ENCODE assay signal across 8 cellular contexts in the genomic region with DNA sequence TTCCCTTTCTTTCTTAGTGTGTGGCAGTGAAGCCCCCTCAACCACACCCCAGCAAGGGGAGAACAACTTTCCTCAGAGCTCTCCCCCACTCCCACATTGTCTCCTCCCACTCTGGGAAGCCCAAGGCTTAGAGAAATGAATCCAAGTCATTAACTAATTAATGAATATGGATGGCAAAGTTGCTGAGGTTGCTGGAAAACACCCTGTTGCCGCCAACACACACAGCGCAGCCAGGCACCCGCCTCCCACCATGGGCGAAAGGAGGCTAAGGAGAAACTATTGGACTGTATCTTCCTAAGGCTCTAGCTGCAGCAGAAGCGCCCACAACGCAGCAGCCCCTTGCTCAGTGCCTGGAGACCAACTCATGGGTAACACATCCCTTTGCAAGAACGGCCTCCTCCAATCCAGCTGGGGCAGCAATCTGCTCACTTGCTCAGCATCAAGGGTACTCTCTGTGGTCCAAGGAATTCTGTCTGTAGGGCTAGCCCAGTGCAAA. TPM values are rescaled to one million over a fixed set of nuclear protein-coding genes. Genes with fewer than 3 reads are reported as not detected.
DNase-seq lines count a peak whose midpoint lies in the region; ATAC-seq and TF ChIP-seq lines count a peak whose summit lies in the region.

No MANE protein-coding gene starts in this region.

- intact Hi-C loops in CD4-positive, alpha-beta memory T cell (cut with micrococcal nuclease) = no loop called here
- intact Hi-C loops in Caco-2 (cut with micrococcal nuclease; ENCODE audit: unreplicated experiment) = no loop called here

- peaks cover 0 to 7% of the 10 kb centered on the region in 2 donors for H3K36me3 Mint-ChIP-seq in CD4-positive, alpha-beta memory T cell
- no peaks in the 10 kb centered on the region for H3K36me3 Mint-ChIP-seq in GM23338 (ENCODE audit: low read depth)
- H3K36me3 Mint-ChIP-seq in activated CD8-positive, alpha-beta T cell treated with anti-CD3 and anti-CD28 coated beads, Interleukin-2, amount 10 ng/mL, durations not matched to agents 7 days and 5 days (ENCODE audit: low read depth) = peaks cover 2% of the 10 kb centered on the region
- peaks cover 6% of the 10 kb centered on the region for H3K36me3 Mint-ChIP-seq in Caco-2 (ENCODE audit: insufficient read depth, unreplicated experiment)

- peak in 1 of 5 donors; percentile 43 for DNase-seq in CD4-positive, alpha-beta memory T cell
- DNase-seq in GM23338 (ENCODE audit: low spot score) = no peak
- DNase-seq in activated CD8-positive, alpha-beta T cell treated with anti-CD3 and anti-CD28 coated beads, Interleukin-2, amount 10 ng/mL, durations not matched to agents 7 days and 5 days = no peak
- DNase-seq in lung (ENCODE audit: low spot score) = no peak
- DNase-seq in NK-92 treated with Interleukin-12 subunit alpha and Interleukin-12 subunit beta, amount 100 ng/mL, for 24 hours (lab: John Stamatoyannopoulos, UW) = no peak
- DNase-seq in stimulated activated CD4-positive, alpha-beta T cell treated with anti-CD3 and anti-CD28 coated beads, Interleukin-1b, Interleukin-23, amount 100 ng/mL, for 48 hours = no peak
- DNase-seq in brain microvascular endothelial cell = no peak
- DNase-seq in Caco-2 = no peak

- CTCF ChIA-PET in CD4-positive, alpha-beta memory T cell (lab: Charles Lee; ENCODE audit: partially characterized antibody) = interaction anchor here (0.6 to 2.9 kb wide), 12 partner anchors 22 to 110 kb away, joined by 3 to 23 read pairs (median 4); partner anchors contain the start of genes NCBP2L and TSC22D3
- CTCF ChIA-PET in activated CD8-positive, alpha-beta T cell treated with anti-CD3 and anti-CD28 coated beads, Interleukin-2, amount 10 ng/mL, durations not matched to agents 7 days and 5 days (lab: Charles Lee) = interaction anchor here (0.7 to 1.7 kb wide), 6 partner anchors 12 to 68 kb away, joined by 3 to 15 read pairs (median 4); partner anchors contain the start of genes NCBP2L and TSC22D3
- CTCF ChIA-PET in Caco-2 (lab: Charles Lee) = no interaction called here

- H3K27ac Mint-ChIP-seq in CD4-positive, alpha-beta memory T cell = peak overlapping the region; percentile 95 to 100 (median 98)
- no peak overlapping the region for H3K27ac Mint-ChIP-seq in GM23338
- H3K27ac Mint-ChIP-seq in activated CD8-positive, alpha-beta T cell treated with anti-CD3 and anti-CD28 coated beads, Interleukin-2, amount 10 ng/mL, durations not matched to agents 7 days and 5 days = peak overlapping the region; percentile 97
- no peak overlapping the region for H3K27ac Mint-ChIP-seq in Caco-2 (ENCODE audit: unreplicated experiment)

- H3K9me3 ChIP-seq in CD4-positive, alpha-beta memory T cell (ENCODE audit: control insufficient read depth in 1 of 2, low read length in 2 of 2) = no peaks in the 10 kb centered on the region
- H3K9me3 ChIP-seq in lung (ENCODE audit: control insufficient read depth in 2 of 2, insufficient read depth in 1 of 2, low read length in 1 of 2) = no peaks in the 10 kb centered on the region
- H3K9me3 ChIP-seq in Caco-2 = no peaks in the 10 kb centered on the region

- no TSS peak for BruUV-seq in Caco-2 (replicated peaks; lab: Mats Ljungman, UMichigan)

- no peaks in the 10 kb centered on the region for H3F3A ChIP-seq in GM23338 (replicated peaks; ENCODE audit: low read depth)

- H3K4me3 Mint-ChIP-seq in CD4-positive, alpha-beta memory T cell = peak overlapping the region; percentile 64 to 95 (median 85)
- H3K4me3 Mint-ChIP-seq in GM23338 (peak overlapping the region; percentile 85), Caco-2 (ENCODE audit: unreplicated experiment) (no peak overlapping the region)
- H3K4me3 Mint-ChIP-seq in activated CD8-positive, alpha-beta T cell treated with anti-CD3 and anti-CD28 coated beads, Interleukin-2, amount 10 ng/mL, durations not matched to agents 7 days and 5 days = peak overlapping the region; percentile 72

- in situ Hi-C loops in brain microvascular endothelial cell (cut with HindIII; ENCODE audit: low pct_ligation_motif_present, low sequenced_read_pairs) = no loop called here

- peak overlapping the region; percentile 52 for H3K27ac ChIP-seq in CD4-positive, alpha-beta memory T cell (ENCODE audit: low read depth, low read length)
- H3K27ac ChIP-seq in GM23338 (ENCODE audit: low read depth) (no peak overlapping the region), lung (ENCODE audit: low read depth in 1 of 2, low read length in 1 of 2) (peak overlapping the region; percentile 60 to 92), brain microvascular endothelial cell (no peak overlapping the region)

- peak overlapping the region in 1 of 2 donors; percentile 41 for H3K4me3 ChIP-seq in CD4-positive, alpha-beta memory T cell (ENCODE audit: low read length in 2 of 2)
- H3K4me3 ChIP-seq in GM23338 (peak overlapping the region; percentile 55), lung (no peak overlapping the region), brain microvascular endothelial cell (ENCODE audit: low read depth, low read length) (no peak overlapping the region), Caco-2 (ENCODE audit: low read depth, low read length) (no peak overlapping the region)

- peaks cover 0 to 9% (median 0%) of the 10 kb centered on the region in 8 donors for H3K9me3 Mint-ChIP-seq in CD4-positive, alpha-beta memory T cell
- H3K9me3 Mint-ChIP-seq in GM23338 = no peaks in the 10 kb centered on the region
- no peaks in the 10 kb centered on the region for H3K9me3 Mint-ChIP-seq in activated CD8-positive, alpha-beta T cell treated with anti-CD3 and anti-CD28 coated beads, Interleukin-2, amount 10 ng/mL, durations not matched to agents 7 days and 5 days (ENCODE audit: insufficient read depth)
- H3K9me3 Mint-ChIP-seq in Caco-2 (ENCODE audit: unreplicated experiment) = no peaks in the 10 kb centered on the region

- no peaks in the 10 kb centered on the region for H3K27me3 ChIP-seq in CD4-positive, alpha-beta memory T cell (ENCODE audit: insufficient read depth, low read length)
- H3K27me3 ChIP-seq in GM23338 (ENCODE audit: insufficient read depth) (no peaks in the 10 kb centered on the region), lung (ENCODE audit: control insufficient read depth, insufficient read depth) (no peaks in the 10 kb centered on the region), brain microvascular endothelial cell (replicated peaks) (no peaks in the 10 kb centered on the region), Caco-2 (replicated peaks; ENCODE audit: control insufficient read depth, insufficient read depth, low read length) (no peaks in the 10 kb centered on the region)

- TF ChIP-seq CTCF in GM23338 (conservative IDR thresholded peaks at IDR 0.05; ENCODE audit: low read depth in 2 of 2) = no peak
- TF ChIP-seq CTCF in lung (IDR thresholded peaks at IDR 0.05; ENCODE audit: control extremely low read depth, extremely low read depth) = no peak
- TF ChIP-seq CTCF in brain microvascular endothelial cell (IDR thresholded peaks at IDR 0.05; ENCODE audit: low read depth, low read length, missing control alignments) = no peak
- TF ChIP-seq CTCF in Caco-2 (IDR thresholded peaks at IDR 0.05; ENCODE audit: insufficient read depth in 1 of 2, low read depth in 1 of 2, low read length in 1 of 2, severe bottlenecking in 1 of 2, unreplicated experiment in 1 of 2) = no peak

- no peaks in the 10 kb centered on the region for H3K79me2 ChIP-seq in GM23338 (replicated peaks; ENCODE audit: insufficient read depth)

- peak; percentile 27 for ATAC-seq in GM23338
- peak; percentile 20 for ATAC-seq in activated CD8-positive, alpha-beta T cell treated with anti-CD3 and anti-CD28 coated beads, Interleukin-2, amount 10 ng/mL, durations not matched to agents 7 days and 5 days
- peak; percentile 14 for ATAC-seq in lung (ENCODE audit: insufficient read depth, low FRiP score)

- H3K4me2 ChIP-seq in GM23338 = peak overlapping the region; percentile 67

- peaks cover 23 to 49% (median 33%) of the 10 kb centered on the region in 4 donors for H3K4me1 Mint-ChIP-seq in CD4-positive, alpha-beta memory T cell
- peaks cover 24% of the 10 kb centered on the region for H3K4me1 Mint-ChIP-seq in GM23338
- peaks cover 21% of the 10 kb centered on the region for H3K4me1 Mint-ChIP-seq in activated CD8-positive, alpha-beta T cell treated with anti-CD3 and anti-CD28 coated beads, Interleukin-2, amount 10 ng/mL, durations not matched to agents 7 days and 5 days (ENCODE audit: low read depth)
- H3K4me1 Mint-ChIP-seq in Caco-2 (ENCODE audit: low read depth, unreplicated experiment) = no peaks in the 10 kb centered on the region

- no peaks in the 10 kb centered on the region for H3K9me2 ChIP-seq in GM23338 (ENCODE audit: insufficient read depth)

- POLR2A ChIA-PET in CD4-positive, alpha-beta memory T cell (lab: Charles Lee; ENCODE audit: partially characterized antibody) = interaction anchor here (0.8 to 7.5 kb wide), 20 partner anchors 9 to 277 kb away, joined by 3 to 210 read pairs (median 6); partner anchors contain the start of genes MID2, NCBP2L, PRPS1 and TSC22D3
- POLR2A ChIA-PET in activated CD8-positive, alpha-beta T cell treated with anti-CD3 and anti-CD28 coated beads, Interleukin-2, amount 10 ng/mL, durations not matched to agents 7 days and 5 days (lab: Charles Lee) = interaction anchor here (0.7 to 2.9 kb wide), 7 partner anchors 16 to 112 kb away, joined by 3 to 11 read pairs (median 4); no protein-coding TSS in a partner anchor
- POLR2A ChIA-PET in Caco-2 (lab: Charles Lee) = no interaction called here

- H2AFZ ChIP-seq in GM23338 = no peak overlapping the region

- no peaks in the 10 kb centered on the region for H4K20me1 ChIP-seq in GM23338 (replicated peaks; ENCODE audit: insufficient read depth)

- H3K4me1 ChIP-seq in CD4-positive, alpha-beta memory T cell (ENCODE audit: insufficient read depth, low read length) = peaks cover 48% of the 10 kb centered on the region
- peaks cover 11% of the 10 kb centered on the region; the same call in 1 of the 2 replicates for H3K4me1 ChIP-seq in GM23338 (ENCODE audit: insufficient read depth)
- H3K4me1 ChIP-seq in lung (ENCODE audit: control insufficient read depth in 2 of 2, insufficient read depth in 2 of 2, low read length in 2 of 2) = peaks cover 37 to 41% of the 10 kb centered on the region in 2 donors
- H3K4me1 ChIP-seq in Caco-2 = no peaks in the 10 kb centered on the region

- WGBS in lung, 2 donors = 36 to 47% methylated on average over 7 of the region's 7 CpGs

- H3K27me3 Mint-ChIP-seq in CD4-positive, alpha-beta memory T cell = peaks cover 0 to 4% of the 10 kb centered on the region in 2 donors
- H3K27me3 Mint-ChIP-seq in GM23338 (ENCODE audit: insufficient read depth, low read depth, poor library complexity) (peaks cover 6% of the 10 kb centered on the region), Caco-2 (ENCODE audit: insufficient read depth, unreplicated experiment) (no peaks in the 10 kb centered on the region)
- H3K27me3 Mint-ChIP-seq in activated CD8-positive, alpha-beta T cell treated with anti-CD3 and anti-CD28 coated beads, Interleukin-2, amount 10 ng/mL, durations not matched to agents 7 days and 5 days (ENCODE audit: low read depth) = no peaks in the 10 kb centered on the region

- H3K36me3 ChIP-seq in CD4-positive, alpha-beta memory T cell (ENCODE audit: insufficient read depth, low read length) = no peaks in the 10 kb centered on the region
- H3K36me3 ChIP-seq in GM23338 (ENCODE audit: insufficient read depth) (no peaks in the 10 kb centered on the region), lung (ENCODE audit: control insufficient read depth in 2 of 2, insufficient read depth in 2 of 2, low read length in 2 of 2) (no peaks in the 10 kb centered on the region), brain microvascular endothelial cell (replicated peaks) (no peaks in the 10 kb centered on the region), Caco-2 (ENCODE audit: control insufficient read depth, insufficient read depth, low read length) (no peaks in the 10 kb centered on the region)

RNA-seq across cellular contexts. Expression of gene TSC22D3, which starts 34.2 kb away (rescaled TPM):
- 100 to 1,000 TPM; 195 to 202 TPM for total RNA-seq in CD4-positive, alpha-beta memory T cell
- 1,000 to 10,000 TPM in 1 of 2 donors, 100 to 1,000 TPM in 1; 760 to 1,424 TPM for polyA plus RNA-seq in CD4-positive, alpha-beta memory T cell
- 10.9 and 20.0 TPM in 2 replicates for total RNA-seq in GM23338 (2014; rRNA removed; shearing (Covaris generic))
- polyA plus RNA-seq in GM23338 (2016; fragmentation: Nextera tagmentation; extraction: Ambion mirVana) (10.2 and 12.6 TPM in 2 replicates), lung (100 to 1,000 TPM; 117 to 447 TPM)
- 10 to 100 TPM; 54.8 TPM for total RNA-seq in activated CD8-positive, alpha-beta T cell treated with anti-CD3 and anti-CD28 coated beads, Interleukin-2, amount 10 ng/mL, durations not matched to agents 7 days and 5 days
- total RNA-seq in lung (100 to 1,000 TPM; 299 to 308 TPM), Caco-2 (2022) (2.2 TPM in 2 replicates)

RNA-seq across cellular contexts. Expression of gene NCBP2L, which starts 36.2 kb away (rescaled TPM):
- total RNA-seq in CD4-positive, alpha-beta memory T cell = not detected
- not detected for polyA plus RNA-seq in CD4-positive, alpha-beta memory T cell
- total RNA-seq in GM23338 (2014; rRNA removed; shearing (Covaris generic)) = not detected in 2 replicates
- not detected in 2 replicates for polyA plus RNA-seq in GM23338 (2016; fragmentation: Nextera tagmentation; extraction: Ambion mirVana)
- total RNA-seq in activated CD8-positive, alpha-beta T cell treated with anti-CD3 and anti-CD28 coated beads, Interleukin-2, amount 10 ng/mL, durations not matched to agents 7 days and 5 days = not detected
- total RNA-seq in lung = under 1 TPM; 0.11 to 0.12 TPM
- under 1 TPM; 0.03 to 0.08 TPM for polyA plus RNA-seq in lung
- total RNA-seq in Caco-2 (2022) = not detected in 2 replicates

Comparison
In these comparisons a context has a peak if more than half of its experiments do, and no peak if none do; other contexts are left out.
1. H3K27ac ChIP-seq: peak in CD4-positive, alpha-beta memory T cell (single experiment) and lung (2 of 2); none in GM23338 (single experiment) and brain microvascular endothelial cell (single experiment).
2. H3K27ac Mint-ChIP-seq: peak in CD4-positive, alpha-beta memory T cell (7 of 7) and activated CD8-positive, alpha-beta T cell treated with anti-CD3 and anti-CD28 coated beads, Interleukin-2, amount 10 ng/mL, durations not matched to agents 7 days and 5 days (single experiment); none in GM23338 (single experiment) and Caco-2 (single experiment).
3. Peak in every context shown above with its lines, with median percentiles within 50 percentile points of each other: ATAC-seq.